In the genomic region with DNA sequence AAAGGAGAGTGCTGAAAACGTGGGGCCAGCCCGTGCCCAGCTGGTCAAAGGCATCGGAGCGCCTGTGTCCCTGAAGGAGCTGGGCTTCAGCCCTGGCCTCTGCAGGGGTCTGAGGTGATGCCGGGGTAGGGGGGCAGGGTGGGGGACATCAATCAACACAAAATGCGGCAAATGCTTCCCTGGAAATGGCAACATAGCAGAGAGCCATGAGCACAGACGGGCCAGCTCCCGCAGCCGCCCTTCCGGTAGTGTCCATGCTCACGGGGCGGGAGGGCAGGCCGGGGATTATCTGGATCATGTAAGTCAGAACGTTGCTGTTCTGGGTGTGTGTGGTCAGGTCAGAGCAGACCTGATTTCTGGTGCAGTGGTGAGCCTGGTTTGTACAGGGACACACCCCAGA, we compare ENCODE assay signal across 28 cellular contexts. TPM values are rescaled to one million over a fixed set of nuclear protein-coding genes. Genes with fewer than 3 reads are reported as not detected.
A peak's percentile ranks its signal among the peaks of the same experiment; 100 is the strongest.
DNase-seq lines count a peak whose midpoint lies in the region; ATAC-seq and TF ChIP-seq lines count a peak whose summit lies in the region.
"Had no signal": no experiment of that assay in that cellular context is flagged by ENCODE, and none has a peak within 500 bp of the region (broad histone marks: within the 10 kb centered on the region; RNA-seq: fewer than 3 reads in every experiment).

No MANE protein-coding gene starts in this region.

- ATAC-seq in thoracic aorta (ENCODE audit: insufficient number of reproducible peaks, low FRiP score, low read depth) = no peak
- no peak for ATAC-seq in GM18858 (IDR thresholded peaks at IDR 0.05; ENCODE audit: unreplicated experiment)
- ATAC-seq: heart right ventricle, left colon had no signal

- H3K27me3 ChIP-seq in thoracic aorta (replicated peaks; ENCODE audit: insufficient read depth) = peaks cover 5% of the 10 kb centered on the region
- H3K27me3 ChIP-seq: adrenal gland, cardiac muscle cell, thyroid gland had no signal

- peak overlapping the region; percentile 44 to 66 for H3K4me3 ChIP-seq in foreskin fibroblast (ENCODE audit: low read depth in 1 of 2, low read length in 2 of 2)
- peak overlapping the region; percentile 66 for H3K4me3 ChIP-seq in thoracic aorta
- H3K4me3 ChIP-seq: adrenal gland, cardiac muscle cell, heart right ventricle, thyroid gland had no signal

- no peaks in the 10 kb centered on the region for H3K9me3 ChIP-seq in thoracic aorta
- H3K9me3 ChIP-seq: adrenal gland, heart right ventricle, SK-N-SH, thyroid gland had no signal

- no peaks in the 10 kb centered on the region for H3K4me1 ChIP-seq in thoracic aorta (ENCODE audit: control insufficient read depth in 1 of 2, low read depth in 2 of 2)
- H3K4me1 ChIP-seq: adrenal gland, heart right ventricle, thyroid gland had no signal

- H3K27ac ChIP-seq in angular gyrus (ENCODE audit: low read depth, low read length) (peak overlapping the region; percentile 49), thoracic aorta (no peak overlapping the region)
- H3K27ac ChIP-seq: adrenal gland, cardiac muscle cell, heart right ventricle, thyroid gland had no signal

- no peak for TF ChIP-seq CTCF in foreskin fibroblast (IDR thresholded peaks at IDR 0.05; ENCODE audit: low read depth, low read length)
- no peak for TF ChIP-seq CTCF in thoracic aorta (IDR thresholded peaks at IDR 0.05)

- no peaks in the 10 kb centered on the region for H3K36me3 ChIP-seq in thoracic aorta
- H3K36me3 ChIP-seq: adrenal gland, cardiac muscle cell, heart right ventricle, thyroid gland had no signal

- DNase-seq in EH (ENCODE audit: low read depth) = peak; percentile 58
- DNase-seq in foreskin fibroblast = peak; percentile 39 to 79
- no peak for DNase-seq in thoracic aorta (ENCODE audit: low spot score)
- DNase-seq in hypothalamus (lab: John Stamatoyannopoulos, UW) = no peak
- DNase-seq in NCI-H2171 (lab: John Stamatoyannopoulos, UW) = no peak
- no peak for DNase-seq in NCI-H146 (lab: John Stamatoyannopoulos, UW)
- DNase-seq: activated CD8-positive, alpha-beta memory T cell treated with anti-CD3 and anti-CD28 coated beads for 24 hours; activated gamma-delta T cell; activated T-cell treated with anti-CD3 and anti-CD28 coated beads, Interleukin-2, amount 50 U/mL, for 1 hour; adrenal gland; CD8-positive, alpha-beta memory T cell; DMS53; HCEC 1CT; heart right ventricle; left colon; NCI-H1105; NCI-H2029; NCI-H345; NCI-H748 treated with DMSO at 0.1 percent for 48 hours; SK-N-SH; stimulated activated CD4-positive, alpha-beta T cell treated with anti-CD3 and anti-CD28 coated beads, Interleukin-4, amount 100 ng/mL, for 4 hours; stimulated activated naive CD4-positive, alpha-beta T cell; T-helper 2 cell; thyroid gland had no signal

RNA-seq across cellular contexts. Expression of gene TWIST2, which starts 56.5 kb away (rescaled TPM):
- total RNA-seq in thoracic aorta = 10 to 100 TPM; 41.4 to 62.1 TPM
- total RNA-seq: cardiac muscle cell; CD8-positive, alpha-beta memory T cell; dermis microvascular lymphatic vessel endothelial cell had no signal

Comparison
In these comparisons a context has a peak if more than half of its experiments do, and no peak if none do; other contexts are left out.
1. DNase-seq: peak in EH (single experiment) and foreskin fibroblast (2 of 2); none in thoracic aorta (single experiment), hypothalamus (0 of 51), NCI-H2171 (single experiment) and NCI-H146 (single experiment).